ENCODE assay signal across 8 cellular contexts in the genomic region with DNA sequence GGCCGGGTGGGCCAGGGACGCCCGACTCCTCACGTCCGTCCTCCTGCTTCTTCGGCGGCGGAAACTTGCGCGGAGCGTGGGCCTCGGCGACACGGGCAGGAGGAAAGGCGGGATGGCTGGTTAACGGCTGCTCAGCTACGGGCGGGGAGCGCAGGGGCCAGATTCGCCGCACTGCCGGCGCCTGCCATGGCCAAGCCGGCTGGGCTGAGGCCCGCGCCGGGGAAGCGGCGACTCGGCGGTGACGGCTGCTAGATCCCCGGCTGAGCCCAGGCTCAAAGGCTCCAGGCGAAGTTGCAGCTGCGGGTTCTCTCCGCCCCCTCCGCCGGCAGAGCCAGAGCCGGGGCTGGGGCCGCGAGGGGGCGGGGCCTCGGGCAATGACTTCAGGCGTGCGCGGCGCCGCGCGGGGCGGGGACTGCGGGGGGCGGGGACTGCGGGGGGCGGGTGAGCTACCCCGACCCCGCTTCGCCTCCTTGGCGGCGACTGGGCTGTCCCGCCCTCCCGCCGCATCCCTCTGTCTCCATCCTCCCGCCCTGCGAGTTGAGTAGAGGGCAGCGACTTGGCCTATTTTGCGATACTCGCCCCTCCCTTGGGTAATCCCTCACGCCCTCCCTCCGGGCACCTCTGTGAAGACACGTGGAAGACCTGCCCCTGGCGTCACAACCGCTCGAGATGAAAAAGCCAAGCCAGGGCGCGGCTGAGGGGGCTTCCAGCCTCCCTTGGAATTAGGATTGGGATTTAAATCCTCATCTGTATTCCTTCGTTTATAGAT. TPM values are rescaled to one million over a fixed set of nuclear protein-coding genes. Genes with fewer than 3 reads are reported as not detected.
DNase-seq lines count a peak whose midpoint lies in the region; ATAC-seq, FAIRE-seq and TF ChIP-seq lines count a peak whose summit lies in the region.

A gene (minus strand): TSS at position 310 of the 769 bp plus-strand sequence. CDS start 322 bp downstream, outside the sequence.

- no peaks in the 10 kb centered on the region for H4K20me1 ChIP-seq in OCI-LY1 (ENCODE audit: insufficient read depth, low read length)
- no peaks in the 10 kb centered on the region for H4K20me1 ChIP-seq in endothelial cell of umbilical vein (replicated peaks; ENCODE audit: control insufficient read depth, extremely low read depth, insufficient read depth, low read length)

- H3K27me3 ChIP-seq in OCI-LY1 (ENCODE audit: insufficient read depth, low read length) (no peaks in the 10 kb centered on the region), endothelial cell of umbilical vein (ENCODE audit: control insufficient read depth in 2 of 2, insufficient read depth in 2 of 2, low read length in 2 of 2) (no peaks in the 10 kb centered on the region)

- H3K9me3 ChIP-seq in OCI-LY1 (ENCODE audit: low read length) (no peaks in the 10 kb centered on the region), endothelial cell of umbilical vein (replicated peaks; ENCODE audit: control insufficient read depth, insufficient read depth, low read length) (no peaks in the 10 kb centered on the region)

- no peaks in the 10 kb centered on the region for H3F3A ChIP-seq in OCI-LY1 (ENCODE audit: insufficient read depth, low read length)

- intact Hi-C loops in endothelial cell of umbilical vein (cut with micrococcal nuclease), result loop anchor here (1.0 to 5.0 kb wide), 6 partner anchors 58 to 284 kb away; a partner anchor contains a TSS

- no peaks in the 10 kb centered on the region for H3K79me2 ChIP-seq in OCI-LY1 (ENCODE audit: insufficient read depth, low read length)
- H3K79me2 ChIP-seq in endothelial cell of umbilical vein (ENCODE audit: control insufficient read depth, insufficient read depth, low read length), result peaks cover 48% of the 10 kb centered on the region

- H3K9ac ChIP-seq in OCI-LY1 (ENCODE audit: low read length) (peak within 1 kb of the TSS; percentile 72), endothelial cell of umbilical vein (replicated peaks; ENCODE audit: extremely low read depth, insufficient read depth, low read length) (peak within 1 kb of the TSS; percentile 99)

- TF ChIP-seq POLR2A in endothelial cell of umbilical vein (IDR thresholded peaks at IDR 0.05; ENCODE audit: low read depth, low read length), result peak; percentile 84

- peak within 1 kb of the TSS; percentile 83 for H3K4me3 ChIP-seq in OCI-LY1 (ENCODE audit: low read depth, low read length, poor library complexity, severe bottlenecking)
- peak within 1 kb of the TSS; percentile 57 to 98 (median 93) for H3K4me3 ChIP-seq in endothelial cell of umbilical vein (replicated peaks in 1 of 3; ENCODE audit: insufficient read depth in 1 of 3, low read depth in 1 of 3, low read length in 3 of 3)

- H3K27ac ChIP-seq in OCI-LY1 (ENCODE audit: low read depth, low read length, poor library complexity, severe bottlenecking) (no peak within 1 kb of the TSS), endothelial cell of umbilical vein (ENCODE audit: insufficient read depth, low read depth, low read length) (peak within 1 kb of the TSS; percentile 95)

- peaks cover 26% of the 10 kb centered on the region for H3K4me1 ChIP-seq in OCI-LY1 (ENCODE audit: insufficient read depth, low read length, severe bottlenecking)
- H3K4me1 ChIP-seq in endothelial cell of umbilical vein (ENCODE audit: control insufficient read depth, extremely low read depth, insufficient read depth, low read length), result peaks cover 21% of the 10 kb centered on the region

- no TSS peak for BruUV-seq in endothelial cell of umbilical vein (replicated peaks; lab: Mats Ljungman, UMichigan)

- H3K9me1 ChIP-seq in endothelial cell of umbilical vein (replicated peaks; ENCODE audit: control insufficient read depth, extremely low read depth, insufficient read depth, low read length), result no peaks in the 10 kb centered on the region

- no peaks in the 10 kb centered on the region for H3K9me2 ChIP-seq in OCI-LY1 (ENCODE audit: low read depth, low read length)

- CTCF ChIA-PET in endothelial cell of umbilical vein (lab: Charles Lee), result interaction anchor here (0.9 to 1.5 kb wide), 8 partner anchors 8 to 368 kb away, joined by 3 to 9 read pairs (median 3); a partner anchor contains a TSS

- POLR2A ChIA-PET in endothelial cell of umbilical vein (lab: Charles Lee), result interaction anchor here (0.6 to 1.3 kb wide), 3 partner anchors 8 to 58 kb away, joined by 3 to 11 read pairs (median 3); no protein-coding TSS in a partner anchor

- FAIRE-seq in D721Med (lab: Jason Lieb, UNC) (no peak), endothelial cell of umbilical vein (lab: Jason Lieb, UNC) (peak; percentile 76)

- dilution Hi-C loops in endothelial cell of umbilical vein (cut with MboI; ENCODE audit: extremely low pct_ligation_motif_present, low sequenced_read_pairs), result no loop called here

- TF ChIP-seq CTCF in D721Med (IDR thresholded peaks at IDR 0.05; ENCODE audit: insufficient read depth, missing control alignments) (no peak), OCI-LY1 (IDR thresholded peaks at IDR 0.05; ENCODE audit: low read length) (no peak), endothelial cell of umbilical vein (IDR thresholded peaks at IDR 0.05; ENCODE audit: extremely low read depth in 1 of 2, insufficient read depth in 1 of 2, low read depth in 1 of 2, low read length in 2 of 2) (no peak)

- H3K4me2 ChIP-seq in OCI-LY1 (ENCODE audit: low read length) (peak within 1 kb of the TSS; percentile 78), endothelial cell of umbilical vein (ENCODE audit: insufficient read depth, low read length) (peak within 1 kb of the TSS; percentile 98)

- peak; percentile 81 for ATAC-seq in GM21526 (IDR thresholded peaks at IDR 0.05; ENCODE audit: low FRiP score, unreplicated experiment)

- peak within 1 kb of the TSS; percentile 73 for H2AFZ ChIP-seq in OCI-LY1 (ENCODE audit: low read length)
- peak within 1 kb of the TSS; percentile 99 for H2AFZ ChIP-seq in endothelial cell of umbilical vein (ENCODE audit: low read depth, low read length)

- DNase-seq in D721Med (ENCODE audit: insufficient read length, low spot score), result peak; percentile 56
- DNase-seq in HuH-7 (ENCODE audit: low spot score), result peak; percentile 89
- DNase-seq in activated CD8-positive, alpha-beta memory T cell treated with anti-CD3 and anti-CD28 coated beads, Interleukin-2, amount 50 U/mL, for 4 hours, result peak; percentile 91
- DNase-seq in endothelial cell of umbilical vein (ENCODE audit: low read depth, low spot score), result peak; percentile 90
- peak; percentile 95 for DNase-seq in midbrain (lab: John Stamatoyannopoulos, UW)
- peak; percentile 77 to 85 for DNase-seq in stimulated activated CD8-positive, alpha-beta memory T cell treated with anti-CD3 and anti-CD28 coated beads, Interleukin-2, amount 100 ng/mL, for 1 hour (ENCODE audit: low read depth in 2 of 2)

- no peaks in the 10 kb centered on the region for H3K36me3 ChIP-seq in OCI-LY1 (ENCODE audit: insufficient read depth, low read length)
- no peaks in the 10 kb centered on the region for H3K36me3 ChIP-seq in endothelial cell of umbilical vein (ENCODE audit: control insufficient read depth in 2 of 2, extremely low read depth in 1 of 2, insufficient read depth in 2 of 2, low read length in 2 of 2)

TF ChIP-seq in endothelial cell of umbilical vein, 7 proteins besides CTCF, POLR2A, EP300 and RAD21:
- peak; percentile 82 for TF ChIP-seq POLR2AphosphoS5 (IDR thresholded peaks at IDR 0.05; ENCODE audit: insufficient read depth, low read depth, low read length)
- no peak for TF ChIP-seq GATA2 (IDR thresholded peaks at IDR 0.05; ENCODE audit: insufficient read depth, insufficient read length, low read depth, low read length)
- no peak for TF ChIP-seq EZH2 (IDR thresholded peaks at IDR 0.05; ENCODE audit: borderline replicate concordance, low read depth, low read length, severe bottlenecking)
- no peak for TF ChIP-seq FOS (IDR thresholded peaks at IDR 0.05; ENCODE audit: borderline replicate concordance, insufficient read depth, low read length)
- TF ChIP-seq JUN (IDR thresholded peaks at IDR 0.05; ENCODE audit: borderline replicate concordance, insufficient read depth, insufficient read length, low read depth), result no peak
- TF ChIP-seq, protein P1, sequence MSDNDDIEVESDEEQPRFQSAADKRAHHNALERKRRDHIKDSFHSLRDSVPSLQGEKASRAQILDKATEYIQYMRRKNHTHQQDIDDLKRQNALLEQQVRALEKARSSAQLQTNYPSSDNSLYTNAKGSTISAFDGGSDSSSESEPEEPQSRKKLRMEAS (IDR thresholded peaks at IDR 0.05; ENCODE audit: insufficient read depth, insufficient read length), result peak; percentile 35
- no peak for TF ChIP-seq MYC (IDR thresholded peaks at IDR 0.05; ENCODE audit: low read depth, low read length)

RNA-seq across cellular contexts. Expression of the gene that starts here (rescaled TPM):
- 9.2 and 12.0 TPM in 2 replicates for total RNA-seq in endothelial cell of umbilical vein
- 1.5 and 1.8 TPM in 2 replicates for polyA plus RNA-seq in endothelial cell of umbilical vein
- polyA plus RNA-seq in endothelial cell of umbilical vein (2011; cell fraction: cytosol; rRNA removed), result 1.4 and 1.5 TPM in 2 replicates
- 7.0 and 8.0 TPM in 2 replicates for polyA plus RNA-seq in endothelial cell of umbilical vein (2011; cell fraction: nucleus; rRNA removed)
- 4.2 and 4.9 TPM in 2 replicates for polyA plus RNA-seq in endothelial cell of umbilical vein (2012)
- polyA minus RNA-seq in endothelial cell of umbilical vein, result 38.8 and 44.9 TPM in 2 replicates
- 2.3 TPM for polyA minus RNA-seq in endothelial cell of umbilical vein (2011; cell fraction: cytosol; rRNA and poly(A)+ RNA removed)
- 67.2 and 142 TPM in 2 replicates for polyA minus RNA-seq in endothelial cell of umbilical vein (2011; cell fraction: nucleus; rRNA and poly(A)+ RNA removed)
